ENCODE assay signal across 8 cellular contexts in the genomic region with DNA sequence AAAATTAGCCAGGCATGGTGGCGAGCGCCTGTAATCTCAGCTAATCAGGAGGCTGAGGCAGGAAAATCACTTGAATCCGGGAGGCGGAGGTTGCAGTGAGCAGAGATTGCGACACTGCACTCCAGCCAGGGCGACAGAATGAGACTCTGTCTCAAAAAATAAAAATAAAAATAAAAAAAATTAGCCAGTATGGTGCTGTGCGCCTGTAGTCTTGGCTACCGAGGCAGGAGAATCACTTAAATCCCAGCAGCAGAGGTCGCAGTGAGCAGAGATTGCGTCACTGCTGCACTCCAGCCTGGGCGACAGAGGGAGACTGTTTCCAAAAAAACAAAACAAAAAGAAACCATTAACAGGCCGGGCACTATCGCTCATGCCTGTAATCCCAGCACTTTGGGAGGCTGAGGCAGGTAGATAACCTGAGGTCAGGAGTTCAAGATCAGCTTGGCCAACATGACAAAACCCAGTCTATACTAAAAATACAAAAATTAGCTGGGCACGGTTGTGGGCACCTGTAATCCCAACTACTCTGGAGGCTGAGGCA. TPM values are rescaled to one million over a fixed set of nuclear protein-coding genes. Genes with fewer than 3 reads are reported as not detected.
DNase-seq lines count a peak whose midpoint lies in the region; ATAC-seq, FAIRE-seq and TF ChIP-seq lines count a peak whose summit lies in the region.
"Not testable (repeated sequence)": the region's sequence is repeated elsewhere in the genome, so short reads cannot be mapped to it uniquely, and the experiment has no call there.

No MANE protein-coding gene starts in this region.

- H3F3A ChIP-seq in neural progenitor cell (ENCODE audit: low read depth): not testable (repeated sequence)

- TF ChIP-seq CTCF in bronchial epithelial cell (IDR thresholded peaks at IDR 0.05; ENCODE audit: insufficient read depth, low read length, severe bottlenecking) (peak; percentile 60), left ventricle myocardium inferior (IDR thresholded peaks at IDR 0.05; ENCODE audit: borderline replicate concordance) (peak; percentile 75), neural progenitor cell (IDR thresholded peaks at IDR 0.05) (peak; percentile 64)

- H3K36me3 Mint-ChIP-seq in CD4-positive, CD25-positive, alpha-beta regulatory T cell: peaks cover 28% of the 10 kb centered on the region
- peaks cover 29% of the 10 kb centered on the region for H3K36me3 Mint-ChIP-seq in neural progenitor cell

- not testable (repeated sequence) for H3K79me2 ChIP-seq in neural progenitor cell (ENCODE audit: low read depth)

- H3K4me2 ChIP-seq in neural progenitor cell: not testable (repeated sequence)

- H3K4me3 ChIP-seq in CD4-positive, CD25-positive, alpha-beta regulatory T cell (ENCODE audit: low read depth, low read length); bronchial epithelial cell (ENCODE audit: low read depth, low read length); neural progenitor cell: not testable (repeated sequence)
- peak overlapping the region; percentile 34 for H3K4me3 ChIP-seq in left ventricle myocardium inferior

- peaks cover 13 to 49% (median 30%) of the 10 kb centered on the region in 4 donors for H3K4me1 Mint-ChIP-seq in CD4-positive, CD25-positive, alpha-beta regulatory T cell
- H3K4me1 Mint-ChIP-seq in neural progenitor cell: not testable (repeated sequence)

- not testable (repeated sequence) for FAIRE-seq in bronchial epithelial cell (lab: Jason Lieb, UNC)

- not testable (repeated sequence) for H3K9ac ChIP-seq in neural progenitor cell

- not testable (repeated sequence) for H3K27ac ChIP-seq in CD4-positive, CD25-positive, alpha-beta regulatory T cell (ENCODE audit: insufficient read depth, low read length, poor library complexity, severe bottlenecking); neural progenitor cell
- H3K27ac ChIP-seq in left ventricle myocardium inferior (replicated peaks): peak overlapping the region; percentile 66

- peak; percentile 19 to 77 (median 60) for DNase-seq in CD4-positive, CD25-positive, alpha-beta regulatory T cell
- DNase-seq in HCEC 1CT (peak; percentile 47), NCI-H82 (lab: John Stamatoyannopoulos, UW) (peak; percentile 35), bronchial epithelial cell (ENCODE audit: low read depth) (peak; percentile 54), left ventricle myocardium inferior (peak; percentile 59), neural progenitor cell (ENCODE audit: low spot score) (peak; percentile 72)
- DNase-seq in activated CD4-positive, alpha-beta T cell treated with anti-CD3 and anti-CD28 coated beads, Interleukin-2, amount 50 U/mL, for 48 hours: peak; percentile 36 to 51
- DNase-seq in stimulated activated naive CD8-positive, alpha-beta T cell treated with anti-CD3 and anti-CD28 coated beads, Interleukin-15, Interleukin-2, amounts not matched to agents 100 U/mL and 50 U/mL, for 24 hours: peak; percentile 40

- peak; percentile 43 to 44 for ATAC-seq in CD4-positive, CD25-positive, alpha-beta regulatory T cell (ENCODE audit: low read depth in 2 of 2)
- peak; percentile 55 for ATAC-seq in stimulated activated naive CD8-positive, alpha-beta T cell treated with anti-CD3 and anti-CD28 coated beads, Interleukin-15, Interleukin-2, amounts not matched to agents 100 U/mL and 50 U/mL, for 24 hours

- not testable (repeated sequence) for H3K9me3 Mint-ChIP-seq in CD4-positive, CD25-positive, alpha-beta regulatory T cell; neural progenitor cell

- H2AFZ ChIP-seq in neural progenitor cell (replicated peaks): not testable (repeated sequence)

- not testable (repeated sequence) for H4K20me1 ChIP-seq in neural progenitor cell (ENCODE audit: low read depth)

- intact Hi-C loops in left ventricle myocardium inferior (cut with micrococcal nuclease): loop anchor here (10.0 kb wide), 1 partner anchor 63 kb away; no protein-coding TSS in a partner anchor

- H3K27me3 ChIP-seq in CD4-positive, CD25-positive, alpha-beta regulatory T cell (ENCODE audit: control insufficient read depth, insufficient read depth, low read length); bronchial epithelial cell (ENCODE audit: control insufficient read depth, insufficient read depth, low read length); left ventricle myocardium inferior (ENCODE audit: low read depth); neural progenitor cell: not testable (repeated sequence)

- H3K27me3 Mint-ChIP-seq in CD4-positive, CD25-positive, alpha-beta regulatory T cell; neural progenitor cell (ENCODE audit: insufficient read depth, low read depth): not testable (repeated sequence)

- peaks cover 30% of the 10 kb centered on the region for H3K4me1 ChIP-seq in CD4-positive, CD25-positive, alpha-beta regulatory T cell (ENCODE audit: control insufficient read depth, insufficient read depth, low read length, poor library complexity, severe bottlenecking)
- peaks cover 15% of the 10 kb centered on the region for H3K4me1 ChIP-seq in left ventricle myocardium inferior
- H3K4me1 ChIP-seq in neural progenitor cell: not testable (repeated sequence)

- not testable (repeated sequence) for H3K9me3 ChIP-seq in CD4-positive, CD25-positive, alpha-beta regulatory T cell (ENCODE audit: control insufficient read depth in 2 of 2, low read length in 2 of 2); left ventricle myocardium inferior (replicated peaks); neural progenitor cell (ENCODE audit: low read depth)

- peak overlapping the region; percentile 58 to 89 (median 79) for H3K27ac Mint-ChIP-seq in CD4-positive, CD25-positive, alpha-beta regulatory T cell
- H3K27ac Mint-ChIP-seq in neural progenitor cell: not testable (repeated sequence)

- H3K4me3 Mint-ChIP-seq in CD4-positive, CD25-positive, alpha-beta regulatory T cell: peak overlapping the region in 3 of 4 donors; percentile 33 to 62 (median 60)
- H3K4me3 Mint-ChIP-seq in neural progenitor cell: not testable (repeated sequence)

- peaks cover 15% of the 10 kb centered on the region for H3K36me3 ChIP-seq in CD4-positive, CD25-positive, alpha-beta regulatory T cell (ENCODE audit: control insufficient read depth, insufficient read depth, low read length)
- H3K36me3 ChIP-seq in bronchial epithelial cell (ENCODE audit: control insufficient read depth, insufficient read depth, low read length); neural progenitor cell: not testable (repeated sequence)
- peaks cover 25% of the 10 kb centered on the region for H3K36me3 ChIP-seq in left ventricle myocardium inferior

RNA-seq across cellular contexts. Expression of gene AVP, which starts 33.4 kb away (rescaled TPM):
- total RNA-seq in CD4-positive, CD25-positive, alpha-beta regulatory T cell: 1.4 TPM
- not detected for polyA plus RNA-seq in CD4-positive, CD25-positive, alpha-beta regulatory T cell
- not detected in 2 replicates for total RNA-seq in bronchial epithelial cell
- 0.38 TPM for total RNA-seq in left ventricle myocardium inferior
- total RNA-seq in neural progenitor cell (ENCODE audit: low replicate concordance): not detected in 2 replicates

RNA-seq across cellular contexts. Expression of gene FASTKD5, which starts 41.8 kb away (rescaled TPM):
- 35.0 TPM for total RNA-seq in CD4-positive, CD25-positive, alpha-beta regulatory T cell
- 10 to 100 TPM; 17.4 to 31.1 (median 25.8) TPM for polyA plus RNA-seq in CD4-positive, CD25-positive, alpha-beta regulatory T cell
- total RNA-seq in bronchial epithelial cell: 11.3 and 17.9 TPM in 2 replicates
- 27.8 TPM for total RNA-seq in left ventricle myocardium inferior
- 13.2 and 17.7 TPM in 2 replicates for total RNA-seq in neural progenitor cell (ENCODE audit: low replicate concordance)

RNA-seq across cellular contexts. Expression of gene UBOX5, which starts 41.8 kb away (rescaled TPM):
- 9.3 TPM for total RNA-seq in CD4-positive, CD25-positive, alpha-beta regulatory T cell
- polyA plus RNA-seq in CD4-positive, CD25-positive, alpha-beta regulatory T cell: 1 to 10 TPM; 5.3 to 7.7 (median 6.8) TPM
- total RNA-seq in bronchial epithelial cell (1.9 and 2.1 TPM in 2 replicates), left ventricle myocardium inferior (3.1 TPM), neural progenitor cell (ENCODE audit: low replicate concordance) (3.7 and 6.2 TPM in 2 replicates)

RNA-seq across cellular contexts. Expression of gene OXT, which starts 46.5 kb away (rescaled TPM):
- not detected for total RNA-seq in CD4-positive, CD25-positive, alpha-beta regulatory T cell
- polyA plus RNA-seq in CD4-positive, CD25-positive, alpha-beta regulatory T cell: under 1 TPM in 3 of 4 donors, not detected in 1; 0.50 to 0.83 (median 0.61) TPM
- total RNA-seq in bronchial epithelial cell (not detected in 2 replicates), left ventricle myocardium inferior (not detected), neural progenitor cell (ENCODE audit: low replicate concordance) (not detected in 2 replicates)

RNA-seq across cellular contexts. Expression of gene LZTS3, which starts 55.4 kb away (rescaled TPM):
- total RNA-seq in CD4-positive, CD25-positive, alpha-beta regulatory T cell: 24.2 TPM
- 1 to 10 TPM; 1.0 to 2.3 (median 1.1) TPM for polyA plus RNA-seq in CD4-positive, CD25-positive, alpha-beta regulatory T cell
- total RNA-seq in bronchial epithelial cell (11.3 and 20.0 TPM in 2 replicates), left ventricle myocardium inferior (13.4 TPM), neural progenitor cell (ENCODE audit: low replicate concordance) (3.7 and 12.5 TPM in 2 replicates)
